ENCODE assay signal across 9 cellular contexts in genomic region chr16:58336332-58337089, GRCh38. TPM values are rescaled to one million over a fixed set of nuclear protein-coding genes. Genes with fewer than 3 reads are reported as not detected.
A peak's percentile ranks its signal among the peaks of the same experiment; 100 is the strongest.
DNase-seq lines count a peak whose midpoint lies in the region; ATAC-seq and TF ChIP-seq lines count a peak whose summit lies in the region.
"Had no signal": no experiment of that assay in that cellular context is flagged by ENCODE, and none has a peak within 500 bp of the region (broad histone marks: within the 10 kb centered on the region; RNA-seq: fewer than 3 reads in every experiment).

No MANE protein-coding gene starts in this region.

- H3K4me3 ChIP-seq in SJCRH30 (no peak overlapping the region), osteoblast (ENCODE audit: insufficient read depth, low read length) (peak overlapping the region; percentile 56), thyroid gland (replicated peaks in 1 of 3) (no peak overlapping the region)

- 20 to 21% methylated on average over 24 of the region's 24 CpGs for WGBS in thyroid gland, 2 donors

- no peaks in the 10 kb centered on the region for H3K9me3 ChIP-seq in SJCRH30 (replicated peaks)
- H3K9me3 ChIP-seq in osteoblast (ENCODE audit: low read depth, low read length): no peaks in the 10 kb centered on the region
- H3K9me3 ChIP-seq in thyroid gland: no peaks in the 10 kb centered on the region

- DNase-seq in DMS153 treated with DMSO at 0.1 percent for 48 hours (lab: John Stamatoyannopoulos, UW; ENCODE audit: unreplicated experiment) (peak; percentile 33), Kasumi-1 (lab: John Stamatoyannopoulos, UW) (peak; percentile 84 to 90), SJCRH30 (peak; percentile 65 to 90), globus pallidus (ENCODE audit: low spot score) (peak; percentile 68), osteoblast (ENCODE audit: insufficient read length, low spot score, missing footprints) (peak; percentile 88), thyroid gland (peak; percentile 80 to 85)
- DNase-seq in activated naive CD4-positive, alpha-beta T cell (lab: John Stamatoyannopoulos, UW): peak; percentile 79 to 87 (median 84)

- TF ChIP-seq CTCF in osteoblast (IDR thresholded peaks at IDR 0.05; ENCODE audit: extremely low read depth, low read depth, low read length) (peak; percentile 97), thyroid gland (IDR thresholded peaks at IDR 0.05) (peak; percentile 68 to 93 (median 84))

- H4K20me1 ChIP-seq in osteoblast (ENCODE audit: insufficient read depth, low read length): no peaks in the 10 kb centered on the region

- H3K27me3 ChIP-seq in SJCRH30 (no peaks in the 10 kb centered on the region; the same call in none of the 2 replicates), osteoblast (ENCODE audit: insufficient read depth, low read length) (no peaks in the 10 kb centered on the region), thyroid gland (no peaks in the 10 kb centered on the region)

- ATAC-seq in GM21717 (IDR thresholded peaks at IDR 0.05; ENCODE audit: unreplicated experiment): peak; percentile 89

- peaks cover 9% of the 10 kb centered on the region for H3K4me1 ChIP-seq in SJCRH30
- peaks cover 6% of the 10 kb centered on the region for H3K4me1 ChIP-seq in osteoblast (ENCODE audit: insufficient read depth, low read length)
- peaks cover 4 to 5% of the 10 kb centered on the region in 2 donors for H3K4me1 ChIP-seq in thyroid gland

- intact Hi-C loops in thyroid gland (cut with DNase I): no loop called here

- H2AFZ ChIP-seq in osteoblast (ENCODE audit: low read length): peak overlapping the region; percentile 76

- no peak for TF ChIP-seq POLR2A in thyroid gland (IDR thresholded peaks at IDR 0.05)

- H3K36me3 ChIP-seq in SJCRH30 (no peaks in the 10 kb centered on the region), osteoblast (ENCODE audit: insufficient read depth, low read length) (no peaks in the 10 kb centered on the region), thyroid gland (no peaks in the 10 kb centered on the region)

- peak overlapping the region; percentile 81 for H3K4me2 ChIP-seq in osteoblast (ENCODE audit: insufficient read depth, low read length)

- H3K27ac ChIP-seq in SJCRH30 (no peak overlapping the region), osteoblast (ENCODE audit: low read depth, low read length) (no peak overlapping the region), thyroid gland (peak overlapping the region in 1 of 3 donors; percentile 59)

- no peaks in the 10 kb centered on the region for H3K79me2 ChIP-seq in osteoblast (ENCODE audit: insufficient read depth, low read length)

RNA-seq across cellular contexts. Expression of gene PRSS54, which starts 41.7 kb away (rescaled TPM):
- not detected in 2 replicates for total RNA-seq in SJCRH30 (2014; rRNA removed; shearing (Covaris generic))
- total RNA-seq in osteoblast: not detected in 2 replicates
- not detected for total RNA-seq in thyroid gland
- total RNA-seq: subcutaneous adipose tissue had no signal

RNA-seq across cellular contexts. Expression of gene GINS3, which starts 55.8 kb away (rescaled TPM):
- total RNA-seq in SJCRH30 (2014; rRNA removed; shearing (Covaris generic)): 41.8 and 46.4 TPM in 2 replicates
- total RNA-seq in osteoblast (1.1 and 1.8 TPM in 2 replicates), thyroid gland (1 to 10 TPM; 1.5 to 5.8 (median 3.4) TPM)

Comparison
In these comparisons a context has a peak if more than half of its experiments do, and no peak if none do; other contexts are left out.
1. DNase-seq: peak in every context shown above with its lines; median percentile 88 in osteoblast; 87 in Kasumi-1; 84 in activated naive CD4-positive, alpha-beta T cell; 82 in thyroid gland; 78 in SJCRH30; 68 in globus pallidus; 33 in DMS153 treated with DMSO at 0.1 percent for 48 hours.